In the genomic region with DNA sequence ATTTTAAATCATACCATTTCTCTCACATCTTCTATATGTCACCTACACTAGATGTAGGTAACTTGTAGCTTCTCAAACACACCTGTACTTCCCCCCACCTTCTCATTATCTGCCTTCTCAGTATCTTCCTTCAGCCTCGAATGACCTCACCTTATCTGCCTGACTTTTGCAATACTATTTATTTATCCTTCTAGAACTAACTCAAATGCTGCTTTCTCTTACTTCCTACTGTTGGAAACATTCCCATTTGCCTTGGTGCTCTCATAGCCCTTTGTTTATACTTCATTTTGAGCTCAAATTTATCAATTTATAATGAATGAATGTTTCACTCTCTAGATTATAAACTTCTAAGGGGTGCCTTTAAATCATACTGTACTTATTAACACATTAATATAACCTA, we compare ENCODE assay signal across 1 cellular context.
TF ChIP-seq lines count a peak whose summit lies in the region.

No MANE protein-coding gene starts in this region.

TF ChIP-seq in GM23338, 12 proteins besides CTCF, POLR2A, EP300 and RAD21 (continued from another document):
- TF ChIP-seq, protein P1, sequence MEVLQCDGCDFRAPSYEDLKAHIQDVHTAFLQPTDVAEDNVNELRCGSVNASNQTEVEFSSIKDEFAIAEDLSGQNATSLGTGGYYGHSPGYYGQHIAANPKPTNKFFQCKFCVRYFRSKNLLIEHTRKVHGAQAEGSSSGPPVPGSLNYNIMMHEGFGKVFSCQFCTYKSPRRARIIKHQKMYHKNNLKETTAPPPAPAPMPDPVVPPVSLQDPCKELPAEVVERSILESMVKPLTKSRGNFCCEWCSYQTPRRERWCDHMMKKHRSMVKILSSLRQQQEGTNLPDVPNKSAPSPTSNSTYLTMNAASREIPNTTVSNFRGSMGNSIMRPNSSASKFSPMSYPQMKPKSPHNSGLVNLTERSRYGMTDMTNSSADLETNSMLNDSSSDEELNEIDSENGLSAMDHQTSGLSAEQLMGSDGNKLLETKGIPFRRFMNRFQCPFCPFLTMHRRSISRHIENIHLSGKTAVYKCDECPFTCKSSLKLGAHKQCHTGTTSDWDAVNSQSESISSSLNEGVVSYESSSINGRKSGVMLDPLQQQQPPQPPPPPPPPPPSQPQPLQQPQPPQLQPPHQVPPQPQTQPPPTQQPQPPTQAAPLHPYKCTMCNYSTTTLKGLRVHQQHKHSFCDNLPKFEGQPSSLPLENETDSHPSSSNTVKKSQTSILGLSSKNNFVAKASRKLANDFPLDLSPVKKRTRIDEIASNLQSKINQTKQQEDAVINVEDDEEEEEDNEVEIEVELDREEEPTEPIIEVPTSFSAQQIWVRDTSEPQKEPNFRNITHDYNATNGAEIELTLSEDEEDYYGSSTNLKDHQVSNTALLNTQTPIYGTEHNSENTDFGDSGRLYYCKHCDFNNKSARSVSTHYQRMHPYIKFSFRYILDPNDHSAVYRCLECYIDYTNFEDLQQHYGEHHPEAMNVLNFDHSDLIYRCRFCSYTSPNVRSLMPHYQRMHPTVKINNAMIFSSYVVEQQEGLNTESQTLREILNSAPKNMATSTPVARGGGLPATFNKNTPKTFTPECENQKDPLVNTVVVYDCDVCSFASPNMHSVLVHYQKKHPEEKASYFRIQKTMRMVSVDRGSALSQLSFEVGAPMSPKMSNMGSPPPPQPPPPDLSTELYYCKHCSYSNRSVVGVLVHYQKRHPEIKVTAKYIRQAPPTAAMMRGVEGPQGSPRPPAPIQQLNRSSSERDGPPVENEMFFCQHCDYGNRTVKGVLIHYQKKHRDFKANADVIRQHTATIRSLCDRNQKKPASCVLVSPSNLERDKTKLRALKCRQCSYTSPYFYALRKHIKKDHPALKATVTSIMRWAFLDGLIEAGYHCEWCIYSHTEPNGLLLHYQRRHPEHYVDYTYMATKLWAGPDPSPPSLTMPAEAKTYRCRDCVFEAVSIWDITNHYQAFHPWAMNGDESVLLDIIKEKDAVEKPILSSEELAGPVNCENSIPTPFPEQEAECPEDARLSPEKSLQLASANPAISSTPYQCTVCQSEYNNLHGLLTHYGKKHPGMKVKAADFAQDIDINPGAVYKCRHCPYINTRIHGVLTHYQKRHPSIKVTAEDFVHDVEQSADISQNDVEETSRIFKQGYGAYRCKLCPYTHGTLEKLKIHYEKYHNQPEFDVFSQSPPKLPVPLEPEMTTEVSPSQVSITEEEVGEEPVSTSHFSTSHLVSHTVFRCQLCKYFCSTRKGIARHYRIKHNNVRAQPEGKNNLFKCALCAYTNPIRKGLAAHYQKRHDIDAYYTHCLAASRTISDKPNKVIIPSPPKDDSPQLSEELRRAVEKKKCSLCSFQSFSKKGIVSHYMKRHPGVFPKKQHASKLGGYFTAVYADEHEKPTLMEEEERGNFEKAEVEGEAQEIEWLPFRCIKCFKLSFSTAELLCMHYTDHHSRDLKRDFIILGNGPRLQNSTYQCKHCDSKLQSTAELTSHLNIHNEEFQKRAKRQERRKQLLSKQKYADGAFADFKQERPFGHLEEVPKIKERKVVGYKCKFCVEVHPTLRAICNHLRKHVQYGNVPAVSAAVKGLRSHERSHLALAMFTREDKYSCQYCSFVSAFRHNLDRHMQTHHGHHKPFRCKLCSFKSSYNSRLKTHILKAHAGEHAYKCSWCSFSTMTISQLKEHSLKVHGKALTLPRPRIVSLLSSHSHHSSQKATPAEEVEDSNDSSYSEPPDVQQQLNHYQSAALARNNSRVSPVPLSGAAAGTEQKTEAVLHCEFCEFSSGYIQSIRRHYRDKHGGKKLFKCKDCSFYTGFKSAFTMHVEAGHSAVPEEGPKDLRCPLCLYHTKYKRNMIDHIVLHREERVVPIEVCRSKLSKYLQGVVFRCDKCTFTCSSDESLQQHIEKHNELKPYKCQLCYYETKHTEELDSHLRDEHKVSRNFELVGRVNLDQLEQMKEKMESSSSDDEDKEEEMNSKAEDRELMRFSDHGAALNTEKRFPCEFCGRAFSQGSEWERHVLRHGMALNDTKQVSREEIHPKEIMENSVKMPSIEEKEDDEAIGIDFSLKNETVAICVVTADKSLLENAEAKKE (CRISPR knock-in tag; IDR thresholded peaks at IDR 0.05): no peak
- TF ChIP-seq ZNF114 (CRISPR knock-in tag; IDR thresholded peaks at IDR 0.05) (no peak), EZH2phosphoT487 (IDR thresholded peaks at IDR 0.05; ENCODE audit: unreplicated experiment) (no peak), STAT1 (IDR thresholded peaks at IDR 0.05; ENCODE audit: unreplicated experiment) (no peak)
- TF ChIP-seq, protein P2, sequence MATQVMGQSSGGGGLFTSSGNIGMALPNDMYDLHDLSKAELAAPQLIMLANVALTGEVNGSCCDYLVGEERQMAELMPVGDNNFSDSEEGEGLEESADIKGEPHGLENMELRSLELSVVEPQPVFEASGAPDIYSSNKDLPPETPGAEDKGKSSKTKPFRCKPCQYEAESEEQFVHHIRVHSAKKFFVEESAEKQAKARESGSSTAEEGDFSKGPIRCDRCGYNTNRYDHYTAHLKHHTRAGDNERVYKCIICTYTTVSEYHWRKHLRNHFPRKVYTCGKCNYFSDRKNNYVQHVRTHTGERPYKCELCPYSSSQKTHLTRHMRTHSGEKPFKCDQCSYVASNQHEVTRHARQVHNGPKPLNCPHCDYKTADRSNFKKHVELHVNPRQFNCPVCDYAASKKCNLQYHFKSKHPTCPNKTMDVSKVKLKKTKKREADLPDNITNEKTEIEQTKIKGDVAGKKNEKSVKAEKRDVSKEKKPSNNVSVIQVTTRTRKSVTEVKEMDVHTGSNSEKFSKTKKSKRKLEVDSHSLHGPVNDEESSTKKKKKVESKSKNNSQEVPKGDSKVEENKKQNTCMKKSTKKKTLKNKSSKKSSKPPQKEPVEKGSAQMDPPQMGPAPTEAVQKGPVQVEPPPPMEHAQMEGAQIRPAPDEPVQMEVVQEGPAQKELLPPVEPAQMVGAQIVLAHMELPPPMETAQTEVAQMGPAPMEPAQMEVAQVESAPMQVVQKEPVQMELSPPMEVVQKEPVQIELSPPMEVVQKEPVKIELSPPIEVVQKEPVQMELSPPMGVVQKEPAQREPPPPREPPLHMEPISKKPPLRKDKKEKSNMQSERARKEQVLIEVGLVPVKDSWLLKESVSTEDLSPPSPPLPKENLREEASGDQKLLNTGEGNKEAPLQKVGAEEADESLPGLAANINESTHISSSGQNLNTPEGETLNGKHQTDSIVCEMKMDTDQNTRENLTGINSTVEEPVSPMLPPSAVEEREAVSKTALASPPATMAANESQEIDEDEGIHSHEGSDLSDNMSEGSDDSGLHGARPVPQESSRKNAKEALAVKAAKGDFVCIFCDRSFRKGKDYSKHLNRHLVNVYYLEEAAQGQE (IDR thresholded peaks at IDR 0.05; ENCODE audit: unreplicated experiment): no peak
